In the genomic region with DNA sequence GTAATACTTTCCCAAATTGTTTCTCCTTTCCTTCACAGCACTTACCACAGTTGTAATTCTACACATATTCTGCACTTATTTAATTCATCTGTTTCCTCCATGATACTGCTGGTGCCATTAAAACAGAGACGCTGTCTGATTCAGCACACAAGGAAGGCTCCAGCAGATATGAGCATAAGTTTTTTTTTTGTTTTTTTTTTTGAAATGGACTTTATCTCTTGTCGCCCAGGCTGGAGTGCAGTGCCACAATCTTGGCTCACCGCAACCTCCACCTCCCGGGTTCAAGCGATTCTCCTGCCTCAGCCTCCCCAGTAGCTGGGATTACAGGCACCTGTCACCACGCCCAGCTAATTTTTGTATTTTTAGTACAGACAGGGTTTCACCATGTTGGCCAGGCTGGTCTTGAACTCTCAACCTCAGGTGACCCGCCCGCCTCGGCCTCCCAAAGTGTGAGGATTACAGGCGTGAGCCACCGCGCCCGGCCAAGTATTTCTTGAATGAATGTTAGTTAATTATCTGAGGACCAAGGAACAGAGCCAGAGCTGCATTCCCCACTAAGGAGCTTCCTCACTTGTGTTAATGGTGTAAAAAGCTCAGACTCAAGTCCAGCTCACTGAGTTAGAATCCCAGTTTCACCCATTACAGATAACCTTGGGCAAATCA, we compare ENCODE assay signal across 8 cellular contexts. TPM values are rescaled to one million over a fixed set of nuclear protein-coding genes. Genes with fewer than 3 reads are reported as not detected.
DNase-seq lines count a peak whose midpoint lies in the region; ATAC-seq and TF ChIP-seq lines count a peak whose summit lies in the region.
"Not testable (repeated sequence)": the region's sequence is repeated elsewhere in the genome, so short reads cannot be mapped to it uniquely, and the experiment has no call there.

No MANE protein-coding gene starts in this region.

- H3K23ac ChIP-seq in H9 (ENCODE audit: insufficient read length, low read depth, low read length): not testable (repeated sequence)

- H2BK20ac ChIP-seq in H9 (ENCODE audit: low read depth, low read length, poor library complexity, severe bottlenecking): not testable (repeated sequence)

- in situ Hi-C loops in Panc1 (cut with HindIII; ENCODE audit: low pct_unique_long_range_greater_than_20kb, low sequenced_read_pairs): loop anchor here (25.0 kb wide), 1 partner anchor 97 kb away; a partner anchor contains a TSS

- H4K91ac ChIP-seq in H9 (ENCODE audit: insufficient read length, low read depth, low read length): not testable (repeated sequence)

- intact Hi-C loops in Panc1 (cut with micrococcal nuclease; ENCODE audit: unreplicated experiment); left ventricle myocardium inferior (cut with micrococcal nuclease): not testable (repeated sequence)
- intact Hi-C loops in activated naive CD4-positive, alpha-beta T cell treated with anti-CD3 and anti-CD28 coated beads for 36 hours (cut with micrococcal nuclease): loop anchor here (1.0 to 10.0 kb wide), 4 partner anchors 88 to 330 kb away; a partner anchor contains a TSS

- not testable (repeated sequence) for H3K4ac ChIP-seq in H9 (ENCODE audit: low read depth, low read length)

- not testable (repeated sequence) for H2AK5ac ChIP-seq in H9 (ENCODE audit: insufficient read length, low read length)

- not testable (repeated sequence) for H3K18ac ChIP-seq in H9 (ENCODE audit: insufficient read length, low read depth, low read length)

- H3T11ph ChIP-seq in H9 (ENCODE audit: low read length): not testable (repeated sequence)

- H3K14ac ChIP-seq in H9 (ENCODE audit: insufficient read depth, low read length): not testable (repeated sequence)

- H3K9me3 ChIP-seq in H9 (ENCODE audit: control insufficient read depth, low read depth, low read length); Panc1 (ENCODE audit: control insufficient read depth, insufficient read depth, low read depth, low read length); left ventricle myocardium inferior (replicated peaks); muscle layer of duodenum (ENCODE audit: control insufficient read depth in 1 of 2, low read length in 2 of 2); skeletal muscle tissue (ENCODE audit: control insufficient read depth in 3 of 3, low read length in 3 of 3): not testable (repeated sequence)

- H3K79me2 ChIP-seq in ACC112 (ENCODE audit: control insufficient read depth, insufficient read depth, low read length, unreplicated experiment): peaks cover 42% of the 10 kb centered on the region
- H3K79me2 ChIP-seq in H9 (ENCODE audit: insufficient read depth, low read length): peaks cover 12% of the 10 kb centered on the region

- H3K4me3 ChIP-seq in ACC112 (ENCODE audit: low read depth, low read length) (peak overlapping the region; percentile 84), Panc1 (ENCODE audit: low read depth in 2 of 2, low read length in 2 of 2) (peak overlapping the region; percentile 80 to 95), left ventricle myocardium inferior (peak overlapping the region; percentile 92), muscle layer of duodenum (ENCODE audit: low read depth in 1 of 2, low read length in 2 of 2) (peak overlapping the region; percentile 98 to 99), skeletal muscle tissue (ENCODE audit: low read length in 3 of 3) (peak overlapping the region; percentile 100)

- not testable (repeated sequence) for H3K9me3 Mint-ChIP-seq in H9; activated naive CD4-positive, alpha-beta T cell treated with anti-CD3 and anti-CD28 coated beads for 36 hours

- H2BK120ac ChIP-seq in H9 (ENCODE audit: low read depth, low read length, poor library complexity, severe bottlenecking): not testable (repeated sequence)

- not testable (repeated sequence) for H2BK5ac ChIP-seq in H9 (ENCODE audit: insufficient read length, low read length)

- H3K4me1 ChIP-seq in ACC112 (ENCODE audit: control insufficient read depth, insufficient read depth, low read length, unreplicated experiment) (peaks cover 13% of the 10 kb centered on the region), Panc1 (ENCODE audit: control insufficient read depth, insufficient read depth, low read length) (peaks cover 18% of the 10 kb centered on the region; the same call in 1 of the 2 replicates), left ventricle myocardium inferior (peaks cover 40% of the 10 kb centered on the region), muscle layer of duodenum (ENCODE audit: control insufficient read depth in 1 of 2, insufficient read depth in 2 of 2, low read length in 2 of 2) (peaks cover 14 to 28% of the 10 kb centered on the region in 2 donors), skeletal muscle tissue (ENCODE audit: control insufficient read depth in 3 of 3, insufficient read depth in 3 of 3, low read length in 3 of 3) (peaks cover 24 to 31% (median 24%) of the 10 kb centered on the region in 3 donors)
- H3K4me1 ChIP-seq in H9 (ENCODE audit: insufficient read depth, low read length): not testable (repeated sequence)

- H4K5ac ChIP-seq in H9 (ENCODE audit: insufficient read length, low read depth, low read length): not testable (repeated sequence)

- H4K8ac ChIP-seq in H9 (replicated peaks; ENCODE audit: insufficient read length, low read depth, low read length): not testable (repeated sequence)

- H3K4me2 ChIP-seq in H9 (ENCODE audit: insufficient read depth, insufficient read length, low read length): peak overlapping the region; percentile 91

- not testable (repeated sequence) for H2AFZ ChIP-seq in ACC112 (ENCODE audit: low read length, unreplicated experiment); H9 (ENCODE audit: low read length)

- not testable (repeated sequence) for H2BK12ac ChIP-seq in H9 (ENCODE audit: insufficient read length, low read depth, low read length)

- not testable (repeated sequence) for BruUV-seq in Panc1 (replicated peaks; lab: Mats Ljungman, UMichigan)

- H3K36me3 ChIP-seq in ACC112 (ENCODE audit: insufficient read depth, low read length): peaks cover 23% of the 10 kb centered on the region
- H3K36me3 ChIP-seq in Panc1 (ENCODE audit: control insufficient read depth, insufficient read depth, low read length): not testable (repeated sequence)
- peaks cover 38% of the 10 kb centered on the region for H3K36me3 ChIP-seq in left ventricle myocardium inferior
- H3K36me3 ChIP-seq in muscle layer of duodenum (ENCODE audit: control insufficient read depth in 1 of 2, insufficient read depth in 2 of 2, low read length in 2 of 2): peaks cover 10 to 36% of the 10 kb centered on the region in 2 donors
- H3K36me3 ChIP-seq in skeletal muscle tissue (ENCODE audit: control insufficient read depth in 3 of 3, insufficient read depth in 3 of 3, low read length in 3 of 3): peaks cover 11 to 27% (median 18%) of the 10 kb centered on the region in 3 donors

- peak overlapping the region; percentile 94 to 98 for H3K4me3 Mint-ChIP-seq in H9
- H3K4me3 Mint-ChIP-seq in activated naive CD4-positive, alpha-beta T cell treated with anti-CD3 and anti-CD28 coated beads for 36 hours: peak overlapping the region; percentile 91

- no CpG with 5 or more reads among the region's 13 CpGs for WGBS in H9 (ENCODE audit: extremely low coverage, insufficient read length, low lambda C conversion rate)

- H3K27me3 Mint-ChIP-seq in H9 (ENCODE audit: low read depth); activated naive CD4-positive, alpha-beta T cell treated with anti-CD3 and anti-CD28 coated beads for 36 hours (ENCODE audit: low read depth): not testable (repeated sequence)

- CTCF ChIA-PET in Panc1 (lab: Charles Lee): not testable (repeated sequence)
- CTCF ChIA-PET in activated naive CD4-positive, alpha-beta T cell treated with anti-CD3 and anti-CD28 coated beads for 36 hours (lab: Charles Lee): interaction anchor here (0.6 to 2.4 kb wide), 4 partner anchors 128 to 661 kb away, joined by 3 to 7 read pairs (median 4); no protein-coding TSS in a partner anchor

- POLR2A ChIA-PET in Panc1 (lab: Charles Lee): not testable (repeated sequence)

- not testable (repeated sequence) for H3K27me3 ChIP-seq in ACC112 (ENCODE audit: insufficient read depth, low read length); H9 (ENCODE audit: insufficient read depth, low read length); Panc1 (ENCODE audit: control insufficient read depth, insufficient read depth, low read length); left ventricle myocardium inferior (ENCODE audit: low read depth); muscle layer of duodenum (ENCODE audit: low read depth, low read length); skeletal muscle tissue (ENCODE audit: control insufficient read depth in 3 of 3, insufficient read depth in 3 of 3, low read length in 3 of 3)

- H2BK15ac ChIP-seq in H9 (ENCODE audit: low read depth, low read length): not testable (repeated sequence)

- peaks cover 9 to 20% of the 10 kb centered on the region in 2 experiments for H3K4me1 Mint-ChIP-seq in H9
- peaks cover 33% of the 10 kb centered on the region for H3K4me1 Mint-ChIP-seq in activated naive CD4-positive, alpha-beta T cell treated with anti-CD3 and anti-CD28 coated beads for 36 hours (ENCODE audit: low read depth)

- not testable (repeated sequence) for DNase-seq in H9; Panc1 (ENCODE audit: low read depth, low spot score); activated naive CD4-positive, alpha-beta T cell treated with anti-CD3 and anti-CD28 coated beads for 36 hours; left ventricle myocardium inferior
- peak; percentile 8 for DNase-seq in dermis blood vessel endothelial cell

- TF ChIP-seq CTCF in H9 (conservative IDR thresholded peaks at IDR 0.05); Panc1 (IDR thresholded peaks at IDR 0.05); left ventricle myocardium inferior (IDR thresholded peaks at IDR 0.05; ENCODE audit: borderline replicate concordance): not testable (repeated sequence)

- not testable (repeated sequence) for H3K27ac ChIP-seq in ACC112 (ENCODE audit: low read depth, low read length); H9 (ENCODE audit: insufficient read length, low read depth, low read length); left ventricle myocardium inferior (replicated peaks); skeletal muscle tissue (ENCODE audit: low read depth, low read length)
- H3K27ac ChIP-seq in Panc1 (ENCODE audit: low read length) (peak overlapping the region; percentile 97), muscle layer of duodenum (ENCODE audit: low read length) (peak overlapping the region; percentile 85)

- peaks cover 8 to 35% (median 35%) of the 10 kb centered on the region in 3 experiments; a peak in 6 of 7 replicates for H3K36me3 Mint-ChIP-seq in H9 (ENCODE audit: insufficient read depth in 1 of 3, low read depth in 3 of 3)
- H3K36me3 Mint-ChIP-seq in activated naive CD4-positive, alpha-beta T cell treated with anti-CD3 and anti-CD28 coated beads for 36 hours (ENCODE audit: low read depth): peaks cover 15% of the 10 kb centered on the region

- ATAC-seq in Panc1: not testable (repeated sequence)

- not testable (repeated sequence) for H3K23me2 ChIP-seq in H9 (ENCODE audit: insufficient read length, low read depth, low read length, poor library complexity, severe bottlenecking)

- H4K20me1 ChIP-seq in H9 (ENCODE audit: control insufficient read depth, insufficient read depth, insufficient read length): not testable (repeated sequence)

- 0 out of 7 replicates have a peak overlapping the region, but pooled peaks of 1 of the 3 experiments have one; percentile 97 for H3K27ac Mint-ChIP-seq in H9
- peak overlapping the region; percentile 7 for H3K27ac Mint-ChIP-seq in activated naive CD4-positive, alpha-beta T cell treated with anti-CD3 and anti-CD28 coated beads for 36 hours

- not testable (repeated sequence) for H3K79me1 ChIP-seq in H9 (ENCODE audit: insufficient read depth, low read depth, low read length, poor library complexity, severe bottlenecking)

- H3K56ac ChIP-seq in H9 (ENCODE audit: insufficient read length, low read depth, low read length): not testable (repeated sequence)

- H3K9ac ChIP-seq in H9 (ENCODE audit: extremely low read depth, insufficient read length, low read length) (peak overlapping the region; percentile 94), skeletal muscle tissue (ENCODE audit: low read depth in 1 of 3, low read length in 3 of 3) (peak overlapping the region; percentile 99)

RNA-seq across cellular contexts. Expression of a gene that starts 1.1 kb away (rescaled TPM):
- total RNA-seq in H9 (2021) (23.4 and 25.0 TPM in 2 replicates), Panc1 (2021; ENCODE audit: unreplicated experiment) (19.6 TPM), dermis blood vessel endothelial cell (20.6 and 25.5 TPM in 2 replicates), left ventricle myocardium inferior (14.5 TPM), skeletal muscle tissue (12.0 TPM)
- polyA plus RNA-seq in Panc1 (2012; ENCODE audit: insufficient read length): 15.7 TPM
- total RNA-seq in activated naive CD4-positive, alpha-beta T cell treated with anti-CD3 and anti-CD28 coated beads for 36 hours: 10 to 100 TPM; 14.7 to 16.9 TPM

RNA-seq across cellular contexts. Expression of a gene that starts 1.2 kb away (rescaled TPM):
- total RNA-seq in H9 (2021) (24.3 and 25.7 TPM in 2 replicates), Panc1 (2021; ENCODE audit: unreplicated experiment) (30.8 TPM), dermis blood vessel endothelial cell (8.0 and 8.7 TPM in 2 replicates), left ventricle myocardium inferior (36.6 TPM), skeletal muscle tissue (18.3 TPM)
- polyA plus RNA-seq in Panc1 (2012; ENCODE audit: insufficient read length): 17.4 TPM
- total RNA-seq in activated naive CD4-positive, alpha-beta T cell treated with anti-CD3 and anti-CD28 coated beads for 36 hours: 10 to 100 TPM; 19.0 to 21.7 TPM
